ENCODE assay signal across 21 cellular contexts in the genomic region with DNA sequence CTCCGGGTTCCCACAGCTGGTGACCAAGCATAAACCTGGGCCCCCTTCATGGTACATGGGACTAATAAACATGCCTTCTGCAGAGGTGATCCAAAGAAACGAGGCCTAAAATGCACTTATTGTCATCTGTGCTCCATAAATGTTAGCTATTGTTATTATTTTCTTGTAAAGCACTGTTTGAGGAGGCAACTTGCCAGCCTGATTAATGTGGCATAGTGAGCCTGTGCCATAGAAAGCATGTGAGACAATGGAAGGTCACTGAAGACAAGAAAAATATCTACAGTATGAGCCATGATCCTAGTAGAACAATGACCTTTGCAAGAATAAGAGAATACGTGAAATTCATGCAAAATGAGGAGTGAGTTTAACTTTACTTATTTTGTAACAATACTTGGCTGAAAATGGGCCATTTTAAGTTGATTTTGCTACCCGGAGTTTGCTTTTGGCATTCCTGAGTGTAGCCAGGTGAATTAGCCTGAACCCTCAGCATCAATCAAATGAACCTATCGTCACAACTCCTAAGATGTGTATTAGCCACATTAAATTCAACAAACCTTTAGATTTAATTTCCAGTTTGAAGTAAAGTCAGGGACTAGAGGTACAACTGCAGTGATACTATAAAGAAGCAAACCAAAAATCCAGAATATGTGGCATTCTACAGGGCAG. TPM values are rescaled to one million over a fixed set of nuclear protein-coding genes. Genes with fewer than 3 reads are reported as not detected.
DNase-seq lines count a peak whose midpoint lies in the region; ATAC-seq and TF ChIP-seq lines count a peak whose summit lies in the region.
"Had no signal": no experiment of that assay in that cellular context is flagged by ENCODE, and none has a peak within 500 bp of the region (broad histone marks: within the 10 kb centered on the region; RNA-seq: fewer than 3 reads in every experiment).

No MANE protein-coding gene starts in this region.

- peak overlapping the region; percentile 59 for H3K27ac Mint-ChIP-seq in T-helper 17 cell
- no peak overlapping the region for H3K27ac Mint-ChIP-seq in osteocyte (ENCODE audit: unreplicated experiment)
- H3K27ac Mint-ChIP-seq in natural killer cell treated with Interleukin-12 subunit alpha and Interleukin-12 subunit beta and Interleukin-15 and Interleukin-18, amount 100 ng/mL, for 72 hours: no peak overlapping the region
- H3K27ac Mint-ChIP-seq: CD8-positive, alpha-beta T cell; H9 had no signal

- TF ChIP-seq CTCF in dorsolateral prefrontal cortex (IDR thresholded peaks at IDR 0.05 in 54 of 56, conservative IDR thresholded peaks at IDR 0.05 in 2 of 56; ENCODE audit: low read depth in 1 of 56, partially characterized antibody in 56 of 56): no peak
- no peak for TF ChIP-seq CTCF in osteocyte (IDR thresholded peaks at IDR 0.05)
- no peak for TF ChIP-seq CTCF in right atrium auricular region (IDR thresholded peaks at IDR 0.05)

- H3K27ac ChIP-seq in dorsolateral prefrontal cortex (peak overlapping the region in 56 of 59 donors; percentile 2 to 87 (median 74)), right atrium auricular region (no peak overlapping the region)
- H3K27ac ChIP-seq: BLaER1, RWPE1 had no signal

- no peaks in the 10 kb centered on the region for H3K4me1 ChIP-seq in right atrium auricular region

- H3K27me3 Mint-ChIP-seq in T-helper 17 cell: no peaks in the 10 kb centered on the region
- peaks cover 19% of the 10 kb centered on the region for H3K27me3 Mint-ChIP-seq in osteocyte (ENCODE audit: unreplicated experiment)
- peaks cover 15 to 36% of the 10 kb centered on the region in 2 donors for H3K27me3 Mint-ChIP-seq in natural killer cell treated with Interleukin-12 subunit alpha and Interleukin-12 subunit beta and Interleukin-15 and Interleukin-18, amount 100 ng/mL, for 72 hours

- H3K9me3 ChIP-seq in T-helper 17 cell (ENCODE audit: control insufficient read depth, low read length, poor library complexity, severe bottlenecking) (no peaks in the 10 kb centered on the region), right atrium auricular region (peaks cover 0 to 11% of the 10 kb centered on the region in 2 donors)

- intact Hi-C loops in dorsolateral prefrontal cortex (cut with DNase I): loop anchor here in 1 of 2 donors (5.0 kb wide), 1 partner anchor 52 kb away; the partner anchor contains the start of gene CPM

- H3K36me3 Mint-ChIP-seq in T-helper 17 cell (ENCODE audit: low read depth) (peaks cover 2% of the 10 kb centered on the region), osteocyte (ENCODE audit: unreplicated experiment) (no peaks in the 10 kb centered on the region)
- H3K36me3 Mint-ChIP-seq in natural killer cell treated with Interleukin-12 subunit alpha and Interleukin-12 subunit beta and Interleukin-15 and Interleukin-18, amount 100 ng/mL, for 72 hours: no peaks in the 10 kb centered on the region
- H3K36me3 Mint-ChIP-seq: CD8-positive, alpha-beta T cell had no signal

- ATAC-seq in T-helper 17 cell: no peak
- ATAC-seq in natural killer cell treated with Interleukin-12 subunit alpha and Interleukin-12 subunit beta and Interleukin-15 and Interleukin-18, amount 100 ng/mL, for 72 hours: no peak
- ATAC-seq: CD8-positive, alpha-beta T cell had no signal

- H3K27me3 ChIP-seq in dorsolateral prefrontal cortex (no peaks in the 10 kb centered on the region), right atrium auricular region (no peaks in the 10 kb centered on the region)
- H3K27me3 ChIP-seq: BLaER1 had no signal

- H3K9me3 Mint-ChIP-seq in osteocyte (ENCODE audit: unreplicated experiment): peaks cover 5% of the 10 kb centered on the region
- no peaks in the 10 kb centered on the region for H3K9me3 Mint-ChIP-seq in natural killer cell treated with Interleukin-12 subunit alpha and Interleukin-12 subunit beta and Interleukin-15 and Interleukin-18, amount 100 ng/mL, for 72 hours

- H3K4me1 Mint-ChIP-seq in T-helper 17 cell (no peaks in the 10 kb centered on the region), osteocyte (ENCODE audit: unreplicated experiment) (no peaks in the 10 kb centered on the region)
- no peaks in the 10 kb centered on the region for H3K4me1 Mint-ChIP-seq in natural killer cell treated with Interleukin-12 subunit alpha and Interleukin-12 subunit beta and Interleukin-15 and Interleukin-18, amount 100 ng/mL, for 72 hours (ENCODE audit: low read depth in 2 of 2)

- H3K36me3 ChIP-seq in right atrium auricular region: no peaks in the 10 kb centered on the region

- DNase-seq in Ammon's horn (ENCODE audit: low spot score) (peak; percentile 32), T-helper 17 cell (no peak), dorsolateral prefrontal cortex (no peak), osteocyte (ENCODE audit: extremely low spot score, unreplicated experiment) (peak; percentile 34), D341Med (ENCODE audit: low spot score) (no peak), right atrium auricular region (ENCODE audit: low spot score) (no peak), NCI-H2029 treated with DMSO at 0.1 percent for 48 hours (lab: John Stamatoyannopoulos, UW) (no peak)
- no peak for DNase-seq in natural killer cell treated with Interleukin-12 subunit alpha and Interleukin-12 subunit beta and Interleukin-15 and Interleukin-18, amount 100 ng/mL, for 72 hours (ENCODE audit: low spot score)
- DNase-seq: 8988T; CD8-positive, alpha-beta T cell; DMS79; H9; MM.1S; NCI-H1105 treated with DMSO at 0.1 percent for 48 hours; NCI-H1694 treated with DMSO at 0.1 percent for 48 hours; NCI-H345; NCI-H526; NK-92 treated with Interleukin-12 subunit alpha and Interleukin-12 subunit beta, amount 100 ng/mL, for 24 hours had no signal

- H3K4me3 ChIP-seq in dorsolateral prefrontal cortex (no peak overlapping the region), right atrium auricular region (no peak overlapping the region)
- H3K4me3 ChIP-seq: BLaER1 had no signal

- no peak overlapping the region for H3K4me3 Mint-ChIP-seq in T-helper 17 cell
- no peak overlapping the region for H3K4me3 Mint-ChIP-seq in osteocyte (ENCODE audit: unreplicated experiment)
- H3K4me3 Mint-ChIP-seq in natural killer cell treated with Interleukin-12 subunit alpha and Interleukin-12 subunit beta and Interleukin-15 and Interleukin-18, amount 100 ng/mL, for 72 hours: no peak overlapping the region
- H3K4me3 Mint-ChIP-seq: CD8-positive, alpha-beta T cell; H9 had no signal

RNA-seq across cellular contexts. Expression of gene CPM, which starts 52.2 kb away (rescaled TPM):
- total RNA-seq in T-helper 17 cell: 1 to 10 TPM; 1.9 to 4.1 TPM
- 10 to 100 TPM in 118 of 120 experiments, 1 to 10 TPM in 2; 9.4 to 89.6 (median 31.5) TPM for total RNA-seq in dorsolateral prefrontal cortex
- total RNA-seq in osteocyte: 0.21 and 1.0 TPM in 2 replicates
- total RNA-seq in right atrium auricular region: 10 to 100 TPM; 19.8 to 21.9 TPM
- 1 to 10 TPM; 3.7 to 5.3 TPM for total RNA-seq in natural killer cell treated with Interleukin-12 subunit alpha and Interleukin-12 subunit beta and Interleukin-15 and Interleukin-18, amount 100 ng/mL, for 72 hours
- total RNA-seq: G401 had no signal

Comparison
In these comparisons a context has a peak if more than half of its experiments do, and no peak if none do; other contexts are left out.
1. DNase-seq: peak in Ammon's horn (single experiment) and osteocyte (single experiment); none in T-helper 17 cell (0 of 3), dorsolateral prefrontal cortex (0 of 10), D341Med (single experiment), right atrium auricular region (single experiment), natural killer cell treated with Interleukin-12 subunit alpha and Interleukin-12 subunit beta and Interleukin-15 and Interleukin-18, amount 100 ng/mL, for 72 hours (single experiment) and NCI-H2029 treated with DMSO at 0.1 percent for 48 hours (single experiment).
2. H3K27ac ChIP-seq: peak in dorsolateral prefrontal cortex (56 of 59); none in right atrium auricular region (0 of 2).